ENCODE assay signal across 30 cellular contexts in the genomic region with DNA sequence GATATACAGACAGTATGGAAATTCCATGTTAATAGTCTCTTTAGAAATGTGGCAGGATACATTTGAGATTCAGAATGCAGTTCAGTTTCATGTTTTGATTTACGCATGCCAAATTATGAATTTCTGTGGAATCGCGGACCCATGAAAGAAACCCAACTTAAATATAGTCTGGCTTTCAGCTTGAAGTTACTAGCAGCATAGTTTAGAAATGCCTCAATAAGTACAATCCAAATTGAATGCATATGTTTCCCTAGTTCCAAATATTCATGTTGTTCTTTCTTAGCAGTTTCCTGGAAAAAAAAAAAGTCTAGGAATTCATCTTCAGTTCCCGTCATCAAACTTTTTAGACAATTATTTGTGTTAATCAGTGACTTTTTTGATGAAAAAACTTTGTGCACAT.
A peak's percentile ranks its signal among the peaks of the same experiment; 100 is the strongest.
DNase-seq lines count a peak whose midpoint lies in the region; ATAC-seq, FAIRE-seq and TF ChIP-seq lines count a peak whose summit lies in the region.
"Had no signal": no experiment of that assay in that cellular context is flagged by ENCODE, and none has a peak within 500 bp of the region (broad histone marks: within the 10 kb centered on the region; RNA-seq: fewer than 3 reads in every experiment).

No MANE protein-coding gene starts in this region.

- no peak overlapping the region for H3K4me3 Mint-ChIP-seq in activated T-cell treated with anti-CD3 and anti-CD28 coated beads, Interleukin-2, amount 50 U/mL, for 24 hours
- H3K4me3 Mint-ChIP-seq: B cell; CD8-positive, alpha-beta T cell; GM23338; HFFc6 had no signal

- peak; percentile 52 for FAIRE-seq in H54 (lab: Jason Lieb, UNC)
- FAIRE-seq: A549, GM18507 had no signal

- H3K36me3 Mint-ChIP-seq in activated T-cell treated with anti-CD3 and anti-CD28 coated beads, Interleukin-2, amount 50 U/mL, for 24 hours (ENCODE audit: low read depth): no peaks in the 10 kb centered on the region
- H3K36me3 Mint-ChIP-seq: CD8-positive, alpha-beta T cell had no signal

- H3K27ac Mint-ChIP-seq in activated T-cell treated with anti-CD3 and anti-CD28 coated beads, Interleukin-2, amount 50 U/mL, for 24 hours: no peak overlapping the region
- H3K27ac Mint-ChIP-seq: B cell; CD8-positive, alpha-beta T cell; GM23338; HFFc6 had no signal

- peak overlapping the region; percentile 35 to 53 for H3K27ac ChIP-seq in coronary artery
- H3K27ac ChIP-seq: A549, C4-2B, PC-9, SJCRH30 had no signal

- H3K9me3 Mint-ChIP-seq in activated T-cell treated with anti-CD3 and anti-CD28 coated beads, Interleukin-2, amount 50 U/mL, for 24 hours: no peaks in the 10 kb centered on the region
- H3K9me3 Mint-ChIP-seq: CD8-positive, alpha-beta T cell; GM23338; HFFc6 had no signal

- H3K27me3 Mint-ChIP-seq in activated T-cell treated with anti-CD3 and anti-CD28 coated beads, Interleukin-2, amount 50 U/mL, for 24 hours: peaks cover 27% of the 10 kb centered on the region

- H3K4me1 Mint-ChIP-seq in activated T-cell treated with anti-CD3 and anti-CD28 coated beads, Interleukin-2, amount 50 U/mL, for 24 hours (ENCODE audit: low read depth): peaks cover 6% of the 10 kb centered on the region
- H3K4me1 Mint-ChIP-seq: B cell, GM23338 had no signal

- DNase-seq in H54 (ENCODE audit: insufficient read length, low spot score): no peak
- no peak for DNase-seq in coronary artery (ENCODE audit: low spot score)
- peak; percentile 47 for DNase-seq in fibroblast of the aortic adventitia (ENCODE audit: low read depth)
- no peak for DNase-seq in GM10266 (ENCODE audit: extremely low spot score)
- DNase-seq in mucosa of gallbladder (ENCODE audit: low spot score): no peak
- no peak for DNase-seq in activated T-cell treated with anti-CD3 and anti-CD28 coated beads, Interleukin-2, amount 50 U/mL, for 24 hours
- DNase-seq: CD8-positive, alpha-beta T cell; DMS 273 treated with DMSO at 0.1 percent for 48 hours; DMS79 treated with DMSO at 0.1 percent for 48 hours; HFFc6; IMR-90; KG1; MG63; NCI-H1105 treated with DMSO at 0.1 percent for 48 hours; NCI-H146; NCI-H1930; NCI-H2107; NCI-H446; NCI-H526; NCI-H82; PC-9; SJCRH30 had no signal

- TF ChIP-seq CTCF in coronary artery (IDR thresholded peaks at IDR 0.05) (no peak), fibroblast of the aortic adventitia (IDR thresholded peaks at IDR 0.05; ENCODE audit: insufficient read depth, low read length) (no peak), GM10266 (IDR thresholded peaks at IDR 0.05; ENCODE audit: control insufficient read depth, insufficient read depth, low read depth, missing control alignments) (no peak)

- no peak for ATAC-seq in GM18873 (IDR thresholded peaks at IDR 0.05; ENCODE audit: low FRiP score, unreplicated experiment)
- ATAC-seq: A549; CD8-positive, alpha-beta T cell; GM23338; Right ventricle myocardium inferior had no signal

- no peak for TF ChIP-seq POLR2A in H54 (IDR thresholded peaks at IDR 0.05; ENCODE audit: low read depth, low read length)

- H3K4me3 ChIP-seq in coronary artery: no peak overlapping the region
- H3K4me3 ChIP-seq in fibroblast of the aortic adventitia (ENCODE audit: low read depth, low read length): no peak overlapping the region
- H3K4me3 ChIP-seq: A549, GM23338, HAP-1, MG63, PC-9, SJCRH30 had no signal
